ENCODE assay signal across 1 cellular context in the genomic region with DNA sequence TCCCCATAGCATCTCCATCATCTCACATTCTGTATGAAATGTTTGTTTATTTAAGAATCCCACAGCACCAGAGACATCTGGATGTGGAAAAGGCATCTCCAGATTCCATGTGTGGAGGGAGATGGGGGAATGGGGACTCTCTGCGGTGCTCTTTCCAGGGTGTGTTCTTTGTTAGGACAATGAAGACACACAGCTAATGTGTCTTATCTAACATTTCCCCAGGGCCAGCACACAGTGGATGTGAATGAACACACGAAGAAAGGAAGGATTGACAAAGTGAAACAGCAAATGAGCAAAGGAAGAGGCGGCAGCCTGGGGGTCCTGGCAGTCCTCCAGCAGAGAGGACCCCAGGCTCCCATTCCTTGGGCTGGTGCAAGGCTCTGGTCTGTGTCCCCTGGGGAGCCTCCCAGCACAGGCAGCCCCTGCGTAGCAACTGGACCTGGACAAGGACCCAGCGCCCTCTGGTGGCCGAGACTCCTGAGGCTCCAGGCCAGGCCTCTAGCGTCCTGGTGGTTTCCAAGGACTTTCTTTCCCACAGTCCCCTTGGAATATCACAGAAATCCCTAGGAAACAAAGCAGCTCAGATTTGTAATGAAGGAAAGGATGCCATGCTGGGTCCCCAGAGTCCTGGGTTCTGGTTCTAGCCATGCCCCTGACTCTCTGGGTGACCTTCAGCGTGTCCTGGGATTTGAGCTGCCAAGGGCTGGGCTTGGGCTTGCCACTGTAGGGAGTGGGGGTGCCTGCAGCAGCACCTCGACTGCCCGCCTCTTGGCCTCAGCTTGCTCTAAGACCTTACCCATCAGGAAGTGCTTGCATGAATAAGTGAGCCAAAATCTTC.
TF ChIP-seq lines count a peak whose summit lies in the region.

No MANE protein-coding gene starts in this region.

TF ChIP-seq in HepG2, 621 proteins besides CTCF, POLR2A, EP300 and RAD21 (continued from another document and continues in another):
- TF ChIP-seq ZNF280D (CRISPR knock-in tag; IDR thresholded peaks at IDR 0.05) (0 out of 2 replicates have a peak, but pooled peaks have one; percentile 37), MTA3 (CRISPR knock-in tag; IDR thresholded peaks at IDR 0.05) (no peak), HOXD1 (CRISPR knock-in tag; IDR thresholded peaks at IDR 0.05) (no peak), KLF6 (CRISPR knock-in tag; IDR thresholded peaks at IDR 0.05) (0 out of 2 replicates have a peak, but pooled peaks have one; percentile 57), SP140L (CRISPR knock-in tag; IDR thresholded peaks at IDR 0.05; ENCODE audit: borderline replicate concordance) (0 out of 2 replicates have a peak, but pooled peaks have one; percentile 49), ZNF251 (CRISPR knock-in tag; IDR thresholded peaks at IDR 0.05) (no peak), ZNF850 (CRISPR knock-in tag; conservative IDR thresholded peaks at IDR 0.05) (no peak), TARDBP (CRISPR knock-in tag; IDR thresholded peaks at IDR 0.05) (0 out of 2 replicates have a peak, but pooled peaks have one; percentile 48), ZNF558 (CRISPR knock-in tag; IDR thresholded peaks at IDR 0.05; ENCODE audit: borderline replicate concordance) (no peak), NFATC3 (CRISPR knock-in tag; IDR thresholded peaks at IDR 0.05) (0 out of 2 replicates have a peak, but pooled peaks have one; percentile 54), HOXA5 (CRISPR knock-in tag; IDR thresholded peaks at IDR 0.05) (peak; percentile 54; the same call in 1 of the 2 replicates), CHD4 (IDR thresholded peaks at IDR 0.05; ENCODE audit: borderline replicate concordance, low read length) (no peak), SAP130 (CRISPR knock-in tag; IDR thresholded peaks at IDR 0.05; ENCODE audit: low read depth) (peak; percentile 71), YEATS4 (CRISPR knock-in tag; IDR thresholded peaks at IDR 0.05; ENCODE audit: borderline replicate concordance) (no peak), NR2F6 (IDR thresholded peaks at IDR 0.05) (no peak), NR2F6 (CRISPR knock-in tag; IDR thresholded peaks at IDR 0.05) (peak; percentile 38; the same call in 1 of the 2 replicates), DPF2 (CRISPR knock-in tag; IDR thresholded peaks at IDR 0.05; ENCODE audit: borderline replicate concordance, low read depth) (no peak), RBM39 (IDR thresholded peaks at IDR 0.05; ENCODE audit: low read depth, low read length, poor library complexity, severe bottlenecking) (no peak), YEATS2 (CRISPR knock-in tag; IDR thresholded peaks at IDR 0.05; ENCODE audit: borderline replicate concordance) (peak; percentile 68; the same call in 1 of the 2 replicates), GABPB1 (CRISPR knock-in tag; IDR thresholded peaks at IDR 0.05) (peak; percentile 43; the same call in 1 of the 2 replicates), ZNF678 (CRISPR knock-in tag; IDR thresholded peaks at IDR 0.05) (no peak), HOXA3 (CRISPR knock-in tag; IDR thresholded peaks at IDR 0.05) (peak; percentile 25; the same call in 1 of the 2 replicates), PHF8 (CRISPR knock-in tag; IDR thresholded peaks at IDR 0.05) (peak; percentile 26; the same call in 1 of the 2 replicates), GATAD1 (CRISPR knock-in tag; IDR thresholded peaks at IDR 0.05) (no peak), KDM2A (CRISPR knock-in tag; IDR thresholded peaks at IDR 0.05; ENCODE audit: borderline replicate concordance, low read depth) (peak; percentile 69; the same call in 1 of the 2 replicates), ZNF75D (CRISPR knock-in tag; IDR thresholded peaks at IDR 0.05; ENCODE audit: borderline replicate concordance) (no peak), ZNF589 (CRISPR knock-in tag; conservative IDR thresholded peaks at IDR 0.05) (no peak), HOMEZ (CRISPR knock-in tag; IDR thresholded peaks at IDR 0.05; ENCODE audit: low read depth) (no peak), ZKSCAN1 (IDR thresholded peaks at IDR 0.05; ENCODE audit: low read length) (no peak), ZNF335 (CRISPR knock-in tag; IDR thresholded peaks at IDR 0.05) (0 out of 2 replicates have a peak, but pooled peaks have one; percentile 16), NAIF1 (CRISPR knock-in tag; IDR thresholded peaks at IDR 0.05; ENCODE audit: borderline replicate concordance) (no peak), CREBL2 (CRISPR knock-in tag; IDR thresholded peaks at IDR 0.05; ENCODE audit: borderline replicate concordance) (no peak), CBX5 (CRISPR knock-in tag; IDR thresholded peaks at IDR 0.05; ENCODE audit: borderline replicate concordance) (no peak), ZNF792 (CRISPR knock-in tag; IDR thresholded peaks at IDR 0.05) (peak; percentile 87), MIER3 (CRISPR knock-in tag; IDR thresholded peaks at IDR 0.05; ENCODE audit: borderline replicate concordance) (0 out of 2 replicates have a peak, but pooled peaks have one; percentile 21), ARNT (IDR thresholded peaks at IDR 0.05) (no peak)
- TF ChIP-seq, protein P1, sequence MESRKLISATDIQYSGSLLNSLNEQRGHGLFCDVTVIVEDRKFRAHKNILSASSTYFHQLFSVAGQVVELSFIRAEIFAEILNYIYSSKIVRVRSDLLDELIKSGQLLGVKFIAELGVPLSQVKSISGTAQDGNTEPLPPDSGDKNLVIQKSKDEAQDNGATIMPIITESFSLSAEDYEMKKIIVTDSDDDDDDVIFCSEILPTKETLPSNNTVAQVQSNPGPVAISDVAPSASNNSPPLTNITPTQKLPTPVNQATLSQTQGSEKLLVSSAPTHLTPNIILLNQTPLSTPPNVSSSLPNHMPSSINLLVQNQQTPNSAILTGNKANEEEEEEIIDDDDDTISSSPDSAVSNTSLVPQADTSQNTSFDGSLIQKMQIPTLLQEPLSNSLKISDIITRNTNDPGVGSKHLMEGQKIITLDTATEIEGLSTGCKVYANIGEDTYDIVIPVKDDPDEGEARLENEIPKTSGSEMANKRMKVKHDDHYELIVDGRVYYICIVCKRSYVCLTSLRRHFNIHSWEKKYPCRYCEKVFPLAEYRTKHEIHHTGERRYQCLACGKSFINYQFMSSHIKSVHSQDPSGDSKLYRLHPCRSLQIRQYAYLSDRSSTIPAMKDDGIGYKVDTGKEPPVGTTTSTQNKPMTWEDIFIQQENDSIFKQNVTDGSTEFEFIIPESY (CRISPR knock-in tag; IDR thresholded peaks at IDR 0.05), result 0 out of 2 replicates have a peak, but pooled peaks have one; percentile 63
- TF ChIP-seq, protein P2, sequence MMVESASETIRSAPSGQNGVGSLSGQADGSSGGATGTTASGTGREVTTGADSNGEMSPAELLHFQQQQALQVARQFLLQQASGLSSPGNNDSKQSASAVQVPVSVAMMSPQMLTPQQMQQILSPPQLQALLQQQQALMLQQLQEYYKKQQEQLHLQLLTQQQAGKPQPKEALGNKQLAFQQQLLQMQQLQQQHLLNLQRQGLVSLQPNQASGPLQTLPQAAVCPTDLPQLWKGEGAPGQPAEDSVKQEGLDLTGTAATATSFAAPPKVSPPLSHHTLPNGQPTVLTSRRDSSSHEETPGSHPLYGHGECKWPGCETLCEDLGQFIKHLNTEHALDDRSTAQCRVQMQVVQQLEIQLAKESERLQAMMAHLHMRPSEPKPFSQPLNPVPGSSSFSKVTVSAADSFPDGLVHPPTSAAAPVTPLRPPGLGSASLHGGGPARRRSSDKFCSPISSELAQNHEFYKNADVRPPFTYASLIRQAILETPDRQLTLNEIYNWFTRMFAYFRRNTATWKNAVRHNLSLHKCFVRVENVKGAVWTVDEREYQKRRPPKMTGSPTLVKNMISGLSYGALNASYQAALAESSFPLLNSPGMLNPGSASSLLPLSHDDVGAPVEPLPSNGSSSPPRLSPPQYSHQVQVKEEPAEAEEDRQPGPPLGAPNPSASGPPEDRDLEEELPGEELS (CRISPR knock-in tag; IDR thresholded peaks at IDR 0.05), result no peak
- TF ChIP-seq, protein P3, sequence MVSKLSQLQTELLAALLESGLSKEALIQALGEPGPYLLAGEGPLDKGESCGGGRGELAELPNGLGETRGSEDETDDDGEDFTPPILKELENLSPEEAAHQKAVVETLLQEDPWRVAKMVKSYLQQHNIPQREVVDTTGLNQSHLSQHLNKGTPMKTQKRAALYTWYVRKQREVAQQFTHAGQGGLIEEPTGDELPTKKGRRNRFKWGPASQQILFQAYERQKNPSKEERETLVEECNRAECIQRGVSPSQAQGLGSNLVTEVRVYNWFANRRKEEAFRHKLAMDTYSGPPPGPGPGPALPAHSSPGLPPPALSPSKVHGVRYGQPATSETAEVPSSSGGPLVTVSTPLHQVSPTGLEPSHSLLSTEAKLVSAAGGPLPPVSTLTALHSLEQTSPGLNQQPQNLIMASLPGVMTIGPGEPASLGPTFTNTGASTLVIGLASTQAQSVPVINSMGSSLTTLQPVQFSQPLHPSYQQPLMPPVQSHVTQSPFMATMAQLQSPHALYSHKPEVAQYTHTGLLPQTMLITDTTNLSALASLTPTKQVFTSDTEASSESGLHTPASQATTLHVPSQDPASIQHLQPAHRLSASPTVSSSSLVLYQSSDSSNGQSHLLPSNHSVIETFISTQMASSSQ (IDR thresholded peaks at IDR 0.05; ENCODE audit: low read depth), result no peak
- TF ChIP-seq, protein P3 (CRISPR knock-in tag; IDR thresholded peaks at IDR 0.05; ENCODE audit: borderline replicate concordance), result no peak
- TF ChIP-seq, protein P4, sequence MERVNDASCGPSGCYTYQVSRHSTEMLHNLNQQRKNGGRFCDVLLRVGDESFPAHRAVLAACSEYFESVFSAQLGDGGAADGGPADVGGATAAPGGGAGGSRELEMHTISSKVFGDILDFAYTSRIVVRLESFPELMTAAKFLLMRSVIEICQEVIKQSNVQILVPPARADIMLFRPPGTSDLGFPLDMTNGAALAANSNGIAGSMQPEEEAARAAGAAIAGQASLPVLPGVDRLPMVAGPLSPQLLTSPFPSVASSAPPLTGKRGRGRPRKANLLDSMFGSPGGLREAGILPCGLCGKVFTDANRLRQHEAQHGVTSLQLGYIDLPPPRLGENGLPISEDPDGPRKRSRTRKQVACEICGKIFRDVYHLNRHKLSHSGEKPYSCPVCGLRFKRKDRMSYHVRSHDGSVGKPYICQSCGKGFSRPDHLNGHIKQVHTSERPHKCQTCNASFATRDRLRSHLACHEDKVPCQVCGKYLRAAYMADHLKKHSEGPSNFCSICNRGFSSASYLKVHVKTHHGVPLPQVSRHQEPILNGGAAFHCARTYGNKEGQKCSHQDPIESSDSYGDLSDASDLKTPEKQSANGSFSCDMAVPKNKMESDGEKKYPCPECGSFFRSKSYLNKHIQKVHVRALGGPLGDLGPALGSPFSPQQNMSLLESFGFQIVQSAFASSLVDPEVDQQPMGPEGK (CRISPR knock-in tag; IDR thresholded peaks at IDR 0.05), result peak; percentile 60
- TF ChIP-seq, protein P5, sequence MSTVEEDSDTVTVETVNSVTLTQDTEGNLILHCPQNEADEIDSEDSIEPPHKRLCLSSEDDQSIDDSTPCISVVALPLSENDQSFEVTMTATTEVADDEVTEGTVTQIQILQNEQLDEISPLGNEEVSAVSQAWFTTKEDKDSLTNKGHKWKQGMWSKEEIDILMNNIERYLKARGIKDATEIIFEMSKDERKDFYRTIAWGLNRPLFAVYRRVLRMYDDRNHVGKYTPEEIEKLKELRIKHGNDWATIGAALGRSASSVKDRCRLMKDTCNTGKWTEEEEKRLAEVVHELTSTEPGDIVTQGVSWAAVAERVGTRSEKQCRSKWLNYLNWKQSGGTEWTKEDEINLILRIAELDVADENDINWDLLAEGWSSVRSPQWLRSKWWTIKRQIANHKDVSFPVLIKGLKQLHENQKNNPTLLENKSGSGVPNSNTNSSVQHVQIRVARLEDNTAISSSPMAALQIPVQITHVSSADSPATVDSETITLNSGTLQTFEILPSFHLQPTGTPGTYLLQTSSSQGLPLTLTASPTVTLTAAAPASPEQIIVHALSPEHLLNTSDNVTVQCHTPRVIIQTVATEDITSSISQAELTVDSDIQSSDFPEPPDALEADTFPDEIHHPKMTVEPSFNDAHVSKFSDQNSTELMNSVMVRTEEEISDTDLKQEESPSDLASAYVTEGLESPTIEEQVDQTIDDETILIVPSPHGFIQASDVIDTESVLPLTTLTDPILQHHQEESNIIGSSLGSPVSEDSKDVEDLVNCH (CRISPR knock-in tag; IDR thresholded peaks at IDR 0.05), result no peak
